In the genomic region with DNA sequence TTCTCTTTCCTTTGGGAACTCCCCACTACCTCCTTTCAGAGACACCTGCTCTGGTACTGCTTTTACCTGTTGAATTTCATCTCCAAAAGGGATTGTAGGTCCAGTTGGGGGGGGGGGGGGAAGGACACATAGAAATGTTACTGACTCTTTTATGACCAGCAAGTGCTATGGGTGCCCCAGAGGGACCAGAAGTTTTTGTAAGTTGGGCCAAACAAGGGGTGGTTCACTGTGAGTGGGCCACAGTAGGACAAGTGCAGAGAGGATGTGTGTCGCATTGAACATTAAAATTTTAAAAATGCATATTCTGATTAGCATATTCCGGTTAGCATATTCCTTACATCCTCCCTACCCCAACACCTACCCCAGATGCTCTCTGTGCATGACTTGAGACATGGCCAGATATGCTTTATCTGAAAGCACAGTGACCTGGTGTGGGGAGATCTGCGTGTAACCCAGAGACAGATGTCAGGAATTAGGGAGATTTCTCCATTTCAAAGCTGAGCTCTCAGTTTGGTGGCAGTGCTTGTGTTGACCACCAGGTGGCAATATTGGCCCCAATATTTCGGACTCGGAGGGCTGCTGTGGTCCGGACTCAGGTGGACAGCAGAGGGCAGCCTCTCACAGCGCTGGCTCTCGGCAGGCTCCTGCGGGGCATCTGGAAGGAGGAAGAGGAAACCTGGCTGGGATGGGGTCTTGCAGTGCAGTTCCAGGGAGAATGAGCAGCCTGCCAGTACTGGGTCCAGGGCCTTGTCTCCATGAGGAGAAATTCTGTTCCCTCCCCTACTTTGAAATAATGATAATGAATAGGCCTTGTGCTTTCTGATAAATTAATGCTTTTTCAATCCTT, we compare ENCODE assay signal across 1 cellular context.
TF ChIP-seq lines count a peak whose summit lies in the region.

No MANE protein-coding gene starts in this region.

TF ChIP-seq in HepG2, 621 proteins besides CTCF, POLR2A, EP300 and RAD21 (continued from another document and continues in another):
- TF ChIP-seq, protein P1, sequence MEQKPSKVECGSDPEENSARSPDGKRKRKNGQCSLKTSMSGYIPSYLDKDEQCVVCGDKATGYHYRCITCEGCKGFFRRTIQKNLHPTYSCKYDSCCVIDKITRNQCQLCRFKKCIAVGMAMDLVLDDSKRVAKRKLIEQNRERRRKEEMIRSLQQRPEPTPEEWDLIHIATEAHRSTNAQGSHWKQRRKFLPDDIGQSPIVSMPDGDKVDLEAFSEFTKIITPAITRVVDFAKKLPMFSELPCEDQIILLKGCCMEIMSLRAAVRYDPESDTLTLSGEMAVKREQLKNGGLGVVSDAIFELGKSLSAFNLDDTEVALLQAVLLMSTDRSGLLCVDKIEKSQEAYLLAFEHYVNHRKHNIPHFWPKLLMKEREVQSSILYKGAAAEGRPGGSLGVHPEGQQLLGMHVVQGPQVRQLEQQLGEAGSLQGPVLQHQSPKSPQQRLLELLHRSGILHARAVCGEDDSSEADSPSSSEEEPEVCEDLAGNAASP (CRISPR knock-in tag; IDR thresholded peaks at IDR 0.05; ENCODE audit: borderline replicate concordance): peak; percentile 93
- TF ChIP-seq ZSCAN9 (CRISPR knock-in tag; IDR thresholded peaks at IDR 0.05; ENCODE audit: borderline replicate concordance) (peak; percentile 94), ZNF850 (CRISPR knock-in tag; conservative IDR thresholded peaks at IDR 0.05) (no peak), ARHGAP35 (CRISPR knock-in tag; IDR thresholded peaks at IDR 0.05; ENCODE audit: borderline replicate concordance) (peak; percentile 71; the same call in 1 of the 2 replicates), MED13 (CRISPR knock-in tag; IDR thresholded peaks at IDR 0.05) (no peak), MXD4 (CRISPR knock-in tag; IDR thresholded peaks at IDR 0.05) (peak; percentile 33; the same call in 1 of the 2 replicates), PAX8 (CRISPR knock-in tag; IDR thresholded peaks at IDR 0.05; ENCODE audit: borderline replicate concordance) (no peak), ZNF816 (CRISPR knock-in tag; IDR thresholded peaks at IDR 0.05; ENCODE audit: borderline replicate concordance) (no peak), ZNF598 (CRISPR knock-in tag; IDR thresholded peaks at IDR 0.05; ENCODE audit: borderline replicate concordance) (peak; percentile 98)
- TF ChIP-seq, protein P2, sequence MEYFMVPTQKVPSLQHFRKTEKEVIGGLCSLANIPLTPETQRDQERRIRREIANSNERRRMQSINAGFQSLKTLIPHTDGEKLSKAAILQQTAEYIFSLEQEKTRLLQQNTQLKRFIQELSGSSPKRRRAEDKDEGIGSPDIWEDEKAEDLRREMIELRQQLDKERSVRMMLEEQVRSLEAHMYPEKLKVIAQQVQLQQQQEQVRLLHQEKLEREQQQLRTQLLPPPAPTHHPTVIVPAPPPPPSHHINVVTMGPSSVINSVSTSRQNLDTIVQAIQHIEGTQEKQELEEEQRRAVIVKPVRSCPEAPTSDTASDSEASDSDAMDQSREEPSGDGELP (IDR thresholded peaks at IDR 0.05; ENCODE audit: borderline replicate concordance, low read depth): peak; percentile 58; the same call in 1 of the 2 replicates
- TF ChIP-seq, protein P3, sequence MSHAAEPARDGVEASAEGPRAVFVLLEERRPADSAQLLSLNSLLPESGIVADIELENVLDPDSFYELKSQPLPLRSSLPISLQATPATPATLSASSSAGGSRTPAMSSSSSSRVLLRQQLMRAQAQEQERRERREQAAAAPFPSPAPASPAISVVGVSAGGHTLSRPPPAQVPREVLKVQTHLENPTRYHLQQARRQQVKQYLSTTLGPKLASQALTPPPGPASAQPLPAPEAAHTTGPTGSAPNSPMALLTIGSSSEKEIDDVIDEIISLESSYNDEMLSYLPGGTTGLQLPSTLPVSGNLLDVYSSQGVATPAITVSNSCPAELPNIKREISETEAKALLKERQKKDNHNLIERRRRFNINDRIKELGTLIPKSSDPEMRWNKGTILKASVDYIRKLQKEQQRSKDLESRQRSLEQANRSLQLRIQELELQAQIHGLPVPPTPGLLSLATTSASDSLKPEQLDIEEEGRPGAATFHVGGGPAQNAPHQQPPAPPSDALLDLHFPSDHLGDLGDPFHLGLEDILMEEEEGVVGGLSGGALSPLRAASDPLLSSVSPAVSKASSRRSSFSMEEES (CRISPR knock-in tag; IDR thresholded peaks at IDR 0.05): peak; percentile 75
- TF ChIP-seq, protein P4, sequence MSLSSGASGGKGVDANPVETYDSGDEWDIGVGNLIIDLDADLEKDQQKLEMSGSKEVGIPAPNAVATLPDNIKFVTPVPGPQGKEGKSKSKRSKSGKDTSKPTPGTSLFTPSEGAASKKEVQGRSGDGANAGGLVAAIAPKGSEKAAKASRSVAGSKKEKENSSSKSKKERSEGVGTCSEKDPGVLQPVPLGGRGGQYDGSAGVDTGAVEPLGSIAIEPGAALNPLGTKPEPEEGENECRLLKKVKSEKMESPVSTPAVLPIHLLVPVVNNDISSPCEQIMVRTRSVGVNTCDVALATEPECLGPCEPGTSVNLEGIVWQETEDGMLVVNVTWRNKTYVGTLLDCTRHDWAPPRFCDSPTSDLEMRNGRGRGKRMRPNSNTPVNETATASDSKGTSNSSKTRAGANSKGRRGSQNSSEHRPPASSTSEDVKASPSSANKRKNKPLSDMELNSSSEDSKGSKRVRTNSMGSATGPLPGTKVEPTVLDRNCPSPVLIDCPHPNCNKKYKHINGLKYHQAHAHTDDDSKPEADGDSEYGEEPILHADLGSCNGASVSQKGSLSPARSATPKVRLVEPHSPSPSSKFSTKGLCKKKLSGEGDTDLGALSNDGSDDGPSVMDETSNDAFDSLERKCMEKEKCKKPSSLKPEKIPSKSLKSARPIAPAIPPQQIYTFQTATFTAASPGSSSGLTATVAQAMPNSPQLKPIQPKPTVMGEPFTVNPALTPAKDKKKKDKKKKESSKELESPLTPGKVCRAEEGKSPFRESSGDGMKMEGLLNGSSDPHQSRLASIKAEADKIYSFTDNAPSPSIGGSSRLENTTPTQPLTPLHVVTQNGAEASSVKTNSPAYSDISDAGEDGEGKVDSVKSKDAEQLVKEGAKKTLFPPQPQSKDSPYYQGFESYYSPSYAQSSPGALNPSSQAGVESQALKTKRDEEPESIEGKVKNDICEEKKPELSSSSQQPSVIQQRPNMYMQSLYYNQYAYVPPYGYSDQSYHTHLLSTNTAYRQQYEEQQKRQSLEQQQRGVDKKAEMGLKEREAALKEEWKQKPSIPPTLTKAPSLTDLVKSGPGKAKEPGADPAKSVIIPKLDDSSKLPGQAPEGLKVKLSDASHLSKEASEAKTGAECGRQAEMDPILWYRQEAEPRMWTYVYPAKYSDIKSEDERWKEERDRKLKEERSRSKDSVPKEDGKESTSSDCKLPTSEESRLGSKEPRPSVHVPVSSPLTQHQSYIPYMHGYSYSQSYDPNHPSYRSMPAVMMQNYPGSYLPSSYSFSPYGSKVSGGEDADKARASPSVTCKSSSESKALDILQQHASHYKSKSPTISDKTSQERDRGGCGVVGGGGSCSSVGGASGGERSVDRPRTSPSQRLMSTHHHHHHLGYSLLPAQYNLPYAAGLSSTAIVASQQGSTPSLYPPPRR (CRISPR knock-in tag; IDR thresholded peaks at IDR 0.05; ENCODE audit: borderline replicate concordance): no peak
- TF ChIP-seq, protein P5, sequence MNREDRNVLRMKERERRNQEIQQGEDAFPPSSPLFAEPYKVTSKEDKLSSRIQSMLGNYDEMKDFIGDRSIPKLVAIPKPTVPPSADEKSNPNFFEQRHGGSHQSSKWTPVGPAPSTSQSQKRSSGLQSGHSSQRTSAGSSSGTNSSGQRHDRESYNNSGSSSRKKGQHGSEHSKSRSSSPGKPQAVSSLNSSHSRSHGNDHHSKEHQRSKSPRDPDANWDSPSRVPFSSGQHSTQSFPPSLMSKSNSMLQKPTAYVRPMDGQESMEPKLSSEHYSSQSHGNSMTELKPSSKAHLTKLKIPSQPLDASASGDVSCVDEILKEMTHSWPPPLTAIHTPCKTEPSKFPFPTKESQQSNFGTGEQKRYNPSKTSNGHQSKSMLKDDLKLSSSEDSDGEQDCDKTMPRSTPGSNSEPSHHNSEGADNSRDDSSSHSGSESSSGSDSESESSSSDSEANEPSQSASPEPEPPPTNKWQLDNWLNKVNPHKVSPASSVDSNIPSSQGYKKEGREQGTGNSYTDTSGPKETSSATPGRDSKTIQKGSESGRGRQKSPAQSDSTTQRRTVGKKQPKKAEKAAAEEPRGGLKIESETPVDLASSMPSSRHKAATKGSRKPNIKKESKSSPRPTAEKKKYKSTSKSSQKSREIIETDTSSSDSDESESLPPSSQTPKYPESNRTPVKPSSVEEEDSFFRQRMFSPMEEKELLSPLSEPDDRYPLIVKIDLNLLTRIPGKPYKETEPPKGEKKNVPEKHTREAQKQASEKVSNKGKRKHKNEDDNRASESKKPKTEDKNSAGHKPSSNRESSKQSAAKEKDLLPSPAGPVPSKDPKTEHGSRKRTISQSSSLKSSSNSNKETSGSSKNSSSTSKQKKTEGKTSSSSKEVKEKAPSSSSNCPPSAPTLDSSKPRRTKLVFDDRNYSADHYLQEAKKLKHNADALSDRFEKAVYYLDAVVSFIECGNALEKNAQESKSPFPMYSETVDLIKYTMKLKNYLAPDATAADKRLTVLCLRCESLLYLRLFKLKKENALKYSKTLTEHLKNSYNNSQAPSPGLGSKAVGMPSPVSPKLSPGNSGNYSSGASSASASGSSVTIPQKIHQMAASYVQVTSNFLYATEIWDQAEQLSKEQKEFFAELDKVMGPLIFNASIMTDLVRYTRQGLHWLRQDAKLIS (CRISPR knock-in tag; IDR thresholded peaks at IDR 0.05): no peak
- TF ChIP-seq, protein P6, sequence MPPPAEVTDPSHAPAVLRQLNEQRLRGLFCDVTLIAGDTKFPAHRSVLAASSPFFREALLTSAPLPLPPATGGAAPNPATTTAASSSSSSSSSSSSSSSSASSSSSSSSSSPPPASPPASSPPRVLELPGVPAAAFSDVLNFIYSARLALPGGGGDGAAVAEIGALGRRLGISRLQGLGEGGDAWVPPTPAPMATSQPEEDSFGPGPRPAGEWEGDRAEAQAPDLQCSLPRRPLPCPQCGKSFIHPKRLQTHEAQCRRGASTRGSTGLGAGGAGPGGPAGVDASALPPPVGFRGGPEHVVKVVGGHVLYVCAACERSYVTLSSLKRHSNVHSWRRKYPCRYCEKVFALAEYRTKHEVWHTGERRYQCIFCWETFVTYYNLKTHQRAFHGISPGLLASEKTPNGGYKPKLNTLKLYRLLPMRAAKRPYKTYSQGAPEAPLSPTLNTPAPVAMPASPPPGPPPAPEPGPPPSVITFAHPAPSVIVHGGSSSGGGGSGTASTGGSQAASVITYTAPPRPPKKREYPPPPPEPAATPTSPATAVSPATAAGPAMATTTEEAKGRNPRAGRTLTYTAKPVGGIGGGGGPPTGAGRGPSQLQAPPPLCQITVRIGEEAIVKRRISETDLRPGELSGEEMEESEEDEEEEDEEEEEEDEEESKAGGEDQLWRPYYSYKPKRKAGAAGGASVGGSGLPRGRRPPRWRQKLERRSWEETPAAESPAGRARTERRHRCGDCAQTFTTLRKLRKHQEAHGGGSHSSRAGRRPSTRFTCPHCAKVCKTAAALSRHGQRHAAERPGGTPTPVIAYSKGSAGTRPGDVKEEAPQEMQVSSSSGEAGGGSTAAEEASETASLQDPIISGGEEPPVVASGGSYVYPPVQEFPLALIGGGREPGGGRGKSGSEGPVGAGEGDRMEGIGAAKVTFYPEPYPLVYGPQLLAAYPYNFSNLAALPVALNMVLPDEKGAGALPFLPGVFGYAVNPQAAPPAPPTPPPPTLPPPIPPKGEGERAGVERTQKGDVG (CRISPR knock-in tag; IDR thresholded peaks at IDR 0.05; ENCODE audit: borderline replicate concordance): no peak
- TF ChIP-seq, protein P7, sequence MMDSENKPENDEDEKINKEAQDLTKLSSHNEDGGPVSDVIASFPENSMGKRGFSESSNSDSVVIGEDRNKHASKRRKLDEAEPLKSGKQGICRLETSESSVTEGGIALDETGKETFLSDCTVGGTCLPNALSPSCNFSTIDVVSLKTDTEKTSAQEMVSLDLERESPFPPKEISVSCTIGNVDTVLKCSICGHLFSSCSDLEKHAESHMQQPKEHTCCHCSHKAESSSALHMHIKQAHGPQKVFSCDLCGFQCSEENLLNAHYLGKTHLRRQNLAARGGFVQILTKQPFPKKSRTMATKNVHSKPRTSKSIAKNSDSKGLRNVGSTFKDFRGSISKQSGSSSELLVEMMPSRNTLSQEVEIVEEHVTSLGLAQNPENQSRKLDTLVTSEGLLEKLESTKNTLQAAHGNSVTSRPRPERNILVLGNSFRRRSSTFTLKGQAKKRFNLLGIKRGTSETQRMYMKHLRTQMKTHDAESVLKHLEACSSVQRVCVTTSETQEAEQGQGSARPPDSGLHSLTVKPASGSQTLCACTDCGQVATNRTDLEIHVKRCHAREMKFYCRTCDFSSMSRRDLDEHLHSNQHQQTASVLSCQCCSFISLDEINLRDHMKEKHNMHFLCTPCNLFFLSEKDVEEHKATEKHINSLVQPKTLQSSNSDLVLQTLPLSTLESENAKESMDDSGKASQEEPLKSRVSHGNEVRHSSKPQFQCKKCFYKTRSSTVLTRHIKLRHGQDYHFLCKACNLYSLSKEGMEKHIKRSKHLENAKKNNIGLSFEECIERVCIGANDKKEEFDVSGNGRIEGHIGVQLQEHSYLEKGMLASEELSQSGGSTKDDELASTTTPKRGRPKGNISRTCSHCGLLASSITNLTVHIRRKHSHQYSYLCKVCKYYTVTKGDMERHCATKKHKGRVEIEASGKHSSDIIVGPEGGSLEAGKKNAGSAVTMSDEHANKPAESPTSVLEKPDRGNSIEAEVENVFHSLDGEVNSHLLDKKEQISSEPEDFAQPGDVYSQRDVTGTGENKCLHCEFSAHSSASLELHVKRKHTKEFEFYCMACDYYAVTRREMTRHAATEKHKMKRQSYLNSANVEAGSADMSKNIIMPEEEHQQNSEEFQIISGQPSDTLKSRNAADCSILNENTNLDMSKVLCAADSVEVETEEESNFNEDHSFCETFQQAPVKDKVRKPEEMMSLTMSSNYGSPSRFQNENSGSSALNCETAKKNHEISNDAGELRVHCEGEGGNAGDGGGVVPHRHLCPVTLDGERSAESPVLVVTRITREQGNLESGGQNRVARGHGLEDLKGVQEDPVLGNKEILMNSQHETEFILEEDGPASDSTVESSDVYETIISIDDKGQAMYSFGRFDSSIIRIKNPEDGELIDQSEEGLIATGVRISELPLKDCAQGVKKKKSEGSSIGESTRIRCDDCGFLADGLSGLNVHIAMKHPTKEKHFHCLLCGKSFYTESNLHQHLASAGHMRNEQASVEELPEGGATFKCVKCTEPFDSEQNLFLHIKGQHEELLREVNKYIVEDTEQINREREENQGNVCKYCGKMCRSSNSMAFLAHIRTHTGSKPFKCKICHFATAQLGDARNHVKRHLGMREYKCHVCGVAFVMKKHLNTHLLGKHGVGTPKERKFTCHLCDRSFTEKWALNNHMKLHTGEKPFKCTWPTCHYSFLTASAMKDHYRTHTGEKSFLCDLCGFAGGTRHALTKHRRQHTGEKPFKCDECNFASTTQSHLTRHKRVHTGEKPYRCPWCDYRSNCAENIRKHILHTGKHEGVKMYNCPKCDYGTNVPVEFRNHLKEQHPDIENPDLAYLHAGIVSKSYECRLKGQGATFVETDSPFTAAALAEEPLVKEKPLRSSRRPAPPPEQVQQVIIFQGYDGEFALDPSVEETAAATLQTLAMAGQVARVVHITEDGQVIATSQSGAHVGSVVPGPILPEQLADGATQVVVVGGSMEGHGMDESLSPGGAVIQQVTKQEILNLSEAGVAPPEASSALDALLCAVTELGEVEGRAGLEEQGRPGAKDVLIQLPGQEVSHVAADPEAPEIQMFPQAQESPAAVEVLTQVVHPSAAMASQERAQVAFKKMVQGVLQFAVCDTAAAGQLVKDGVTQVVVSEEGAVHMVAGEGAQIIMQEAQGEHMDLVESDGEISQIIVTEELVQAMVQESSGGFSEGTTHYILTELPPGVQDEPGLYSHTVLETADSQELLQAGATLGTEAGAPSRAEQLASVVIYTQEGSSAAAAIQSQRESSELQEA (CRISPR knock-in tag; IDR thresholded peaks at IDR 0.05; ENCODE audit: not compliant biosample characterization): no peak
